Comparison of ENCODE assay signal across 24 cellular contexts in genomic region chr10:13651969-13652720, GRCh38.
A peak's percentile ranks its signal among the peaks of the same experiment; 100 is the strongest.
DNase-seq lines count a peak whose midpoint lies in the region; ATAC-seq and TF ChIP-seq lines count a peak whose summit lies in the region.
"Had no signal": no experiment of that assay in that cellular context is flagged by ENCODE, and none has a peak within 500 bp of the region (broad histone marks: within the 10 kb centered on the region; RNA-seq: fewer than 3 reads in every experiment).

No MANE protein-coding gene starts in this region.

- H3K36me3 Mint-ChIP-seq in activated naive CD4-positive, alpha-beta T cell treated with anti-CD3 and anti-CD28 coated beads, Interleukin-2, amount 50 U/mL, for 72 hours, result peaks cover 0 to 9% of the 10 kb centered on the region in 2 donors
- H3K36me3 Mint-ChIP-seq in WTC11, result peaks cover 5% of the 10 kb centered on the region; the same call in 1 of the 2 replicates
- H3K36me3 Mint-ChIP-seq: natural killer cell had no signal

- no peaks in the 10 kb centered on the region for H3K27me3 ChIP-seq in foreskin keratinocyte
- H3K27me3 ChIP-seq: BLaER1 treated with 17β-estradiol and CSF1 and Interleukin-3, amounts not matched to agents 10 nM and 100 nM; ovary; SJSA1; testis had no signal

- peak; percentile 79 to 87 for ATAC-seq in activated naive CD4-positive, alpha-beta T cell treated with anti-CD3 and anti-CD28 coated beads, Interleukin-2, amount 50 U/mL, for 72 hours
- ATAC-seq in WTC11 (no peak), foreskin keratinocyte (peak; percentile 87), HG02970 (IDR thresholded peaks at IDR 0.05; ENCODE audit: low FRiP score, unreplicated experiment) (no peak)
- ATAC-seq in stimulated activated naive CD8-positive, alpha-beta T cell treated with anti-CD3 and anti-CD28 coated beads, Interleukin-15, Interleukin-2, amounts not matched to agents 100 U/mL and 50 U/mL, for 24 hours, result peak; percentile 17
- ATAC-seq: activated CD8-positive, alpha-beta memory T cell treated with anti-CD3 and anti-CD28 coated beads, Interleukin-2, amount 10 ng/mL, durations not matched to agents 7 days and 5 days; natural killer cell; stimulated activated memory B cell treated with anti-CD40 and anti-IgM and Interleukin-4, amounts not matched to agents 10 μg/mL and 1 μg/mL and 100 μg/mL, for 72 hours had no signal

- H3K27me3 Mint-ChIP-seq in WTC11 (ENCODE audit: low read depth), result no peaks in the 10 kb centered on the region
- H3K27me3 Mint-ChIP-seq: activated CD8-positive, alpha-beta memory T cell treated with anti-CD3 and anti-CD28 coated beads, Interleukin-2, amount 10 ng/mL, durations not matched to agents 7 days and 5 days; central memory CD8-positive, alpha-beta T cell; stimulated activated memory B cell treated with anti-CD40 and anti-IgM and Interleukin-4, amounts not matched to agents 10 μg/mL and 1 μg/mL and 100 μg/mL, for 72 hours had no signal

- no peak overlapping the region for H3K27ac ChIP-seq in foreskin keratinocyte
- H3K27ac ChIP-seq: BLaER1 treated with 17β-estradiol and CSF1 and Interleukin-3, amounts not matched to agents 10 nM and 100 nM; ovary; SJSA1; testis had no signal

- H3K4me1 ChIP-seq in foreskin keratinocyte, result no peaks in the 10 kb centered on the region
- H3K4me1 ChIP-seq: SJSA1, testis had no signal

- H3K4me1 Mint-ChIP-seq in WTC11, result no peaks in the 10 kb centered on the region
- H3K4me1 Mint-ChIP-seq: central memory CD8-positive, alpha-beta T cell; natural killer cell; stimulated activated memory B cell treated with anti-CD40 and anti-IgM and Interleukin-4, amounts not matched to agents 10 μg/mL and 1 μg/mL and 100 μg/mL, for 72 hours had no signal

- no peak for DNase-seq in activated naive CD4-positive, alpha-beta T cell treated with anti-CD3 and anti-CD28 coated beads, Interleukin-2, amount 50 U/mL, for 72 hours (ENCODE audit: low spot score in 2 of 2)
- no peak for DNase-seq in activated naive CD4-positive, alpha-beta T cell treated with Interleukin-2 at 50 U/mL for 16 hours
- DNase-seq in WTC11 (ENCODE audit: low spot score), result no peak
- peak; percentile 22 to 61 for DNase-seq in foreskin keratinocyte
- no peak for DNase-seq in stimulated activated naive CD8-positive, alpha-beta T cell treated with anti-CD3 and anti-CD28 coated beads, Interleukin-15, Interleukin-2, amounts not matched to agents 100 U/mL and 50 U/mL, for 24 hours
- DNase-seq in hypothalamus (lab: John Stamatoyannopoulos, UW), result no peak
- DNase-seq in GM20000 (ENCODE audit: low spot score), result no peak
- DNase-seq: activated CD8-positive, alpha-beta memory T cell treated with anti-CD3 and anti-CD28 coated beads, Interleukin-2, amount 10 ng/mL, durations not matched to agents 7 days and 5 days; KG1; MM.1S; natural killer cell; NCI-H1417; NCI-H2029 treated with DMSO at 0.1 percent for 48 hours; NCI-H345; NCI-H774; ovary; stimulated activated CD4-positive, alpha-beta T cell treated with anti-CD3 and anti-CD28 coated beads, Interleukin-2, amount 100 ng/mL, for 48 hours; T-helper 1 cell; testis had no signal

- CTCF ChIA-PET in WTC11 (lab: Charles Lee), result no interaction called here

- no peaks in the 10 kb centered on the region for H3K9me3 Mint-ChIP-seq in activated naive CD4-positive, alpha-beta T cell treated with anti-CD3 and anti-CD28 coated beads, Interleukin-2, amount 50 U/mL, for 72 hours
- H3K9me3 Mint-ChIP-seq in WTC11, result no peaks in the 10 kb centered on the region
- H3K9me3 Mint-ChIP-seq: central memory CD8-positive, alpha-beta T cell; natural killer cell; stimulated activated memory B cell treated with anti-CD40 and anti-IgM and Interleukin-4, amounts not matched to agents 10 μg/mL and 1 μg/mL and 100 μg/mL, for 72 hours had no signal

- no peak overlapping the region for H3K4me3 Mint-ChIP-seq in WTC11
- H3K4me3 Mint-ChIP-seq: activated CD8-positive, alpha-beta memory T cell treated with anti-CD3 and anti-CD28 coated beads, Interleukin-2, amount 10 ng/mL, durations not matched to agents 7 days and 5 days; central memory CD8-positive, alpha-beta T cell; natural killer cell; stimulated activated memory B cell treated with anti-CD40 and anti-IgM and Interleukin-4, amounts not matched to agents 10 μg/mL and 1 μg/mL and 100 μg/mL, for 72 hours had no signal

- POLR2A ChIA-PET in WTC11 (lab: Charles Lee), result interaction anchor here (0.8 kb wide), 1 partner anchor 13 kb away, joined by 3 read pairs; no protein-coding TSS in a partner anchor

- peak overlapping the region; percentile 38 to 75 for H3K27ac Mint-ChIP-seq in activated naive CD4-positive, alpha-beta T cell treated with anti-CD3 and anti-CD28 coated beads, Interleukin-2, amount 50 U/mL, for 72 hours
- peak overlapping the region; percentile 85 for H3K27ac Mint-ChIP-seq in WTC11
- H3K27ac Mint-ChIP-seq: activated CD8-positive, alpha-beta memory T cell treated with anti-CD3 and anti-CD28 coated beads, Interleukin-2, amount 10 ng/mL, durations not matched to agents 7 days and 5 days; natural killer cell; stimulated activated memory B cell treated with anti-CD40 and anti-IgM and Interleukin-4, amounts not matched to agents 10 μg/mL and 1 μg/mL and 100 μg/mL, for 72 hours had no signal

- TF ChIP-seq CTCF in WTC11 (IDR thresholded peaks at IDR 0.05) (no peak), foreskin keratinocyte (conservative IDR thresholded peaks at IDR 0.05) (no peak), GM20000 (IDR thresholded peaks at IDR 0.05; ENCODE audit: extremely low read depth, missing control alignments) (no peak)

TF ChIP-seq in WTC11, 78 proteins besides CTCF, POLR2A, EP300 and RAD21 (continues in another document):
- no peak for TF ChIP-seq ZNF121 (CRISPR knock-in tag; IDR thresholded peaks at IDR 0.05)
- no peak for TF ChIP-seq ZNF263 (CRISPR knock-in tag; IDR thresholded peaks at IDR 0.05; ENCODE audit: low read depth)
- no peak for TF ChIP-seq CBFB (CRISPR knock-in tag; IDR thresholded peaks at IDR 0.05; ENCODE audit: low read depth)
- TF ChIP-seq ATF2 (CRISPR knock-in tag; IDR thresholded peaks at IDR 0.05; ENCODE audit: borderline replicate concordance, low read depth), result no peak
- TF ChIP-seq ARID4B (CRISPR knock-in tag; IDR thresholded peaks at IDR 0.05; ENCODE audit: borderline replicate concordance), result no peak
- no peak for TF ChIP-seq FOXP1 (CRISPR knock-in tag; IDR thresholded peaks at IDR 0.05; ENCODE audit: borderline replicate concordance)
- no peak for TF ChIP-seq TCF7 (CRISPR knock-in tag; IDR thresholded peaks at IDR 0.05; ENCODE audit: low read depth)

Comparison
In these comparisons a context has a peak if more than half of its experiments do, and no peak if none do; other contexts are left out.
1. ATAC-seq: peak in activated naive CD4-positive, alpha-beta T cell treated with anti-CD3 and anti-CD28 coated beads, Interleukin-2, amount 50 U/mL, for 72 hours (2 of 2), foreskin keratinocyte (single experiment) and stimulated activated naive CD8-positive, alpha-beta T cell treated with anti-CD3 and anti-CD28 coated beads, Interleukin-15, Interleukin-2, amounts not matched to agents 100 U/mL and 50 U/mL, for 24 hours (single experiment); none in WTC11 (single experiment) and HG02970 (single experiment).
2. DNase-seq: peak in foreskin keratinocyte (2 of 2); none in activated naive CD4-positive, alpha-beta T cell treated with anti-CD3 and anti-CD28 coated beads, Interleukin-2, amount 50 U/mL, for 72 hours (0 of 2), activated naive CD4-positive, alpha-beta T cell treated with Interleukin-2 at 50 U/mL for 16 hours (single experiment), WTC11 (single experiment), stimulated activated naive CD8-positive, alpha-beta T cell treated with anti-CD3 and anti-CD28 coated beads, Interleukin-15, Interleukin-2, amounts not matched to agents 100 U/mL and 50 U/mL, for 24 hours (single experiment), hypothalamus (0 of 51) and GM20000 (single experiment).